In the genomic region with DNA sequence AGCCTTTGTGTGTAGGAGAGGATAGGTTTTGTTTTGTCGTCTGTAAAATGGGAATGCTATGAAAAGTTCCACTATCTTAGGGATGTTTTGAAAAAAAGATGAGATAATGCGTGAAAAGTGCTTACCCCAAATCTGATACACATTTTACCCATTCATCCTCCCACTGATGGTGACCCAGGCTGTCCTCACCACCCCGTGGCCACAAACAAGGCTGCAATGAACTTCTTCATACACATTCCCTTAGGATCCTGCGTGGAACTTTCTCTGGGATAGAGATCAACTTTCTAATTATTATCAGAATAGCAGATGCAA, we compare ENCODE assay signal across 9 cellular contexts. TPM values are rescaled to one million over a fixed set of nuclear protein-coding genes. Genes with fewer than 3 reads are reported as not detected.
DNase-seq lines count a peak whose midpoint lies in the region; ATAC-seq and TF ChIP-seq lines count a peak whose summit lies in the region.
"Had no signal": no experiment of that assay in that cellular context is flagged by ENCODE, and none has a peak within 500 bp of the region (broad histone marks: within the 10 kb centered on the region; RNA-seq: fewer than 3 reads in every experiment).

No MANE protein-coding gene starts in this region.

- no peak overlapping the region for H3K27ac Mint-ChIP-seq in activated CD8-positive, alpha-beta T cell treated with anti-CD3 and anti-CD28 coated beads for 36 hours
- H3K27ac Mint-ChIP-seq in activated CD8-positive, alpha-beta T cell treated with anti-CD3 and anti-CD28 coated beads, Interleukin-2, amount 10 ng/mL, durations not matched to agents 7 days and 5 days = no peak overlapping the region
- H3K27ac Mint-ChIP-seq in activated naive CD8-positive, alpha-beta T cell = no peak overlapping the region
- H3K27ac Mint-ChIP-seq in immature natural killer cell = no peak overlapping the region

- intact Hi-C loops in activated CD8-positive, alpha-beta T cell treated with anti-CD3 and anti-CD28 coated beads for 36 hours (cut with micrococcal nuclease) = loop anchor here (10.0 kb wide), 1 partner anchor 158 kb away; no protein-coding TSS in a partner anchor

- H3K9me3 ChIP-seq in subcutaneous abdominal adipose tissue (ENCODE audit: control insufficient read depth in 5 of 5, low read length in 5 of 5) = peaks cover 2 to 14% (median 7%) of the 10 kb centered on the region in 5 donors
- H3K9me3 ChIP-seq: Peyer's patch had no signal

- H3K4me1 Mint-ChIP-seq in activated CD8-positive, alpha-beta T cell treated with anti-CD3 and anti-CD28 coated beads for 36 hours (ENCODE audit: low read depth) = no peaks in the 10 kb centered on the region
- H3K4me1 Mint-ChIP-seq in activated CD8-positive, alpha-beta T cell treated with anti-CD3 and anti-CD28 coated beads, Interleukin-2, amount 10 ng/mL, durations not matched to agents 7 days and 5 days (ENCODE audit: low read depth) = no peaks in the 10 kb centered on the region
- H3K4me1 Mint-ChIP-seq in activated naive CD8-positive, alpha-beta T cell (ENCODE audit: low read depth) = peaks cover 7% of the 10 kb centered on the region
- peaks cover 5 to 9% of the 10 kb centered on the region in 2 donors for H3K4me1 Mint-ChIP-seq in immature natural killer cell

- no peaks in the 10 kb centered on the region for H3K36me3 ChIP-seq in subcutaneous abdominal adipose tissue (ENCODE audit: control insufficient read depth in 5 of 5, insufficient read depth in 5 of 5, low read length in 5 of 5)
- H3K36me3 ChIP-seq: Peyer's patch had no signal

- CTCF ChIA-PET in activated CD8-positive, alpha-beta T cell treated with anti-CD3 and anti-CD28 coated beads for 36 hours (lab: Charles Lee) = no interaction called here
- CTCF ChIA-PET in activated CD8-positive, alpha-beta T cell treated with anti-CD3 and anti-CD28 coated beads, Interleukin-2, amount 10 ng/mL, durations not matched to agents 7 days and 5 days (lab: Charles Lee) = no interaction called here

- no peaks in the 10 kb centered on the region for H3K36me3 Mint-ChIP-seq in activated CD8-positive, alpha-beta T cell treated with anti-CD3 and anti-CD28 coated beads for 36 hours (ENCODE audit: low read depth)
- no peaks in the 10 kb centered on the region for H3K36me3 Mint-ChIP-seq in activated CD8-positive, alpha-beta T cell treated with anti-CD3 and anti-CD28 coated beads, Interleukin-2, amount 10 ng/mL, durations not matched to agents 7 days and 5 days (ENCODE audit: low read depth)
- peaks cover 3% of the 10 kb centered on the region for H3K36me3 Mint-ChIP-seq in activated naive CD8-positive, alpha-beta T cell
- peaks cover 0 to 3% (median 0%) of the 10 kb centered on the region in 3 donors for H3K36me3 Mint-ChIP-seq in immature natural killer cell

- H3K4me3 Mint-ChIP-seq in activated CD8-positive, alpha-beta T cell treated with anti-CD3 and anti-CD28 coated beads for 36 hours = peak overlapping the region; percentile 40
- H3K4me3 Mint-ChIP-seq in activated CD8-positive, alpha-beta T cell treated with anti-CD3 and anti-CD28 coated beads, Interleukin-2, amount 10 ng/mL, durations not matched to agents 7 days and 5 days = no peak overlapping the region
- H3K4me3 Mint-ChIP-seq in activated naive CD8-positive, alpha-beta T cell = peak overlapping the region; percentile 71
- H3K4me3 Mint-ChIP-seq in immature natural killer cell = peak overlapping the region; percentile 44 to 68 (median 63)

- POLR2A ChIA-PET in activated CD8-positive, alpha-beta T cell treated with anti-CD3 and anti-CD28 coated beads for 36 hours (lab: Charles Lee) = no interaction called here
- POLR2A ChIA-PET in activated CD8-positive, alpha-beta T cell treated with anti-CD3 and anti-CD28 coated beads, Interleukin-2, amount 10 ng/mL, durations not matched to agents 7 days and 5 days (lab: Charles Lee) = no interaction called here

- H3K27me3 ChIP-seq in subcutaneous abdominal adipose tissue (ENCODE audit: control insufficient read depth in 5 of 5, insufficient read depth in 4 of 5, low read length in 5 of 5) = peaks cover 10 to 36% (median 21%) of the 10 kb centered on the region in 5 donors
- H3K27me3 ChIP-seq: Peyer's patch had no signal

- DNase-seq in activated CD8-positive, alpha-beta T cell treated with anti-CD3 and anti-CD28 coated beads for 36 hours = no peak
- DNase-seq in activated CD8-positive, alpha-beta T cell treated with anti-CD3 and anti-CD28 coated beads, Interleukin-2, amount 10 ng/mL, durations not matched to agents 7 days and 5 days = no peak
- DNase-seq in immature natural killer cell (no peak), KG1 (lab: John Stamatoyannopoulos, UW) (no peak), RPMI8226 (no peak)

- H3K27ac ChIP-seq in subcutaneous abdominal adipose tissue (ENCODE audit: low read depth, low read length) = no peak overlapping the region
- H3K27ac ChIP-seq: Peyer's patch had no signal

- H3K4me3 ChIP-seq in subcutaneous abdominal adipose tissue (ENCODE audit: low read depth in 1 of 5, low read length in 5 of 5) = peak overlapping the region in 3 of 5 donors; percentile 39 to 63 (median 57)

- no peak for TF ChIP-seq CTCF in activated CD8-positive, alpha-beta T cell treated with anti-CD3 and anti-CD28 coated beads for 36 hours (IDR thresholded peaks at IDR 0.05)

- H3K27me3 Mint-ChIP-seq in activated CD8-positive, alpha-beta T cell treated with anti-CD3 and anti-CD28 coated beads for 36 hours = peaks cover 37% of the 10 kb centered on the region
- H3K27me3 Mint-ChIP-seq in activated CD8-positive, alpha-beta T cell treated with anti-CD3 and anti-CD28 coated beads, Interleukin-2, amount 10 ng/mL, durations not matched to agents 7 days and 5 days (ENCODE audit: low read depth) = peaks cover 21% of the 10 kb centered on the region
- H3K27me3 Mint-ChIP-seq in activated naive CD8-positive, alpha-beta T cell = peaks cover 39% of the 10 kb centered on the region
- H3K27me3 Mint-ChIP-seq in immature natural killer cell (ENCODE audit: low read depth in 3 of 3) = peaks cover 3 to 27% (median 6%) of the 10 kb centered on the region in 3 donors

- no peak for ATAC-seq in activated CD8-positive, alpha-beta T cell treated with anti-CD3 and anti-CD28 coated beads for 36 hours
- ATAC-seq in activated CD8-positive, alpha-beta T cell treated with anti-CD3 and anti-CD28 coated beads, Interleukin-2, amount 10 ng/mL, durations not matched to agents 7 days and 5 days = no peak
- no peak for ATAC-seq in HG03571 (IDR thresholded peaks at IDR 0.05; ENCODE audit: unreplicated experiment)

- H3K9ac ChIP-seq in subcutaneous abdominal adipose tissue (ENCODE audit: low read length in 5 of 5) = no peak overlapping the region

- peaks cover 0 to 12% (median 9%) of the 10 kb centered on the region in 5 donors for H3K4me1 ChIP-seq in subcutaneous abdominal adipose tissue (ENCODE audit: control insufficient read depth in 5 of 5, insufficient read depth in 5 of 5, low read length in 5 of 5)

- peaks cover 6% of the 10 kb centered on the region for H3K9me3 Mint-ChIP-seq in activated CD8-positive, alpha-beta T cell treated with anti-CD3 and anti-CD28 coated beads for 36 hours
- H3K9me3 Mint-ChIP-seq in activated CD8-positive, alpha-beta T cell treated with anti-CD3 and anti-CD28 coated beads, Interleukin-2, amount 10 ng/mL, durations not matched to agents 7 days and 5 days (ENCODE audit: insufficient read depth) = no peaks in the 10 kb centered on the region
- peaks cover 10% of the 10 kb centered on the region for H3K9me3 Mint-ChIP-seq in activated naive CD8-positive, alpha-beta T cell (ENCODE audit: low read depth)
- peaks cover 0 to 6% (median 0%) of the 10 kb centered on the region in 6 donors for H3K9me3 Mint-ChIP-seq in immature natural killer cell

RNA-seq across cellular contexts. Expression of a gene that starts 0.4 kb away (rescaled TPM):
- under 1 TPM; 0.40 to 0.68 TPM for total RNA-seq in activated CD8-positive, alpha-beta T cell treated with anti-CD3 and anti-CD28 coated beads for 36 hours
- under 1 TPM in 1 of 2 experiments, not detected in 1; 0.10 TPM for total RNA-seq in activated CD8-positive, alpha-beta T cell treated with anti-CD3 and anti-CD28 coated beads, Interleukin-2, amount 10 ng/mL, durations not matched to agents 7 days and 5 days
- polyA plus RNA-seq in immature natural killer cell = not detected
